21 cellular contexts compared by ENCODE assay signal in genomic region chr2:67083978-67084377, GRCh38.
DNase-seq lines count a peak whose midpoint lies in the region; ATAC-seq and TF ChIP-seq lines count a peak whose summit lies in the region.
"Had no signal": no experiment of that assay in that cellular context is flagged by ENCODE, and none has a peak within 500 bp of the region (broad histone marks: within the 10 kb centered on the region; RNA-seq: fewer than 3 reads in every experiment).

No MANE protein-coding gene starts in this region.

- in situ Hi-C loops in transverse colon (cut with MboI; ENCODE audit: low pct_ligation_motif_present in 1 of 4, low pct_unique_long_range_greater_than_20kb in 1 of 4, low sequenced_read_pairs in 3 of 4), result no loop called here
- in situ Hi-C loops in KBM-7 (cut with MboI; ENCODE audit: low pct_unique_long_range_greater_than_20kb, low sequenced_read_pairs), result no loop called here

- H3K36me3 ChIP-seq in transverse colon, result no peaks in the 10 kb centered on the region
- H3K36me3 ChIP-seq: MG63 had no signal

- H3K9me3 Mint-ChIP-seq in mesothelial cell of epicardium, result peaks cover 31% of the 10 kb centered on the region

- no peak overlapping the region for H3K4me3 ChIP-seq in fibroblast of the aortic adventitia (ENCODE audit: low read depth, low read length)
- no peak overlapping the region for H3K4me3 ChIP-seq in transverse colon
- H3K4me3 ChIP-seq: MG63 had no signal

- peak overlapping the region; percentile 36 to 60 (median 45) for H3K27ac ChIP-seq in transverse colon

- WGBS in transverse colon (ENCODE audit: low coverage in 1 of 2), 2 donors, result 31 to 45% methylated on average over 2 of the region's 2 CpGs

- peaks cover 47% of the 10 kb centered on the region for H3K4me1 Mint-ChIP-seq in mesothelial cell of epicardium

- ATAC-seq in HG02870 (IDR thresholded peaks at IDR 0.05; ENCODE audit: unreplicated experiment), result no peak
- no peak for ATAC-seq in HG02973 (IDR thresholded peaks at IDR 0.05; ENCODE audit: unreplicated experiment)
- ATAC-seq: CD8-positive, alpha-beta T cell; Panc1; SK-N-SH treated with all-trans-retinoic acid at 6 μM for 48 hours had no signal

- no peak overlapping the region for H3K4me3 Mint-ChIP-seq in mesothelial cell of epicardium
- H3K4me3 Mint-ChIP-seq: CD8-positive, alpha-beta T cell had no signal

- peak; percentile 48 for DNase-seq in NCI-H1694 (lab: John Stamatoyannopoulos, UW)
- DNase-seq in fibroblast of the aortic adventitia (ENCODE audit: low read depth), result peak; percentile 35
- no peak for DNase-seq in mesothelial cell of epicardium (ENCODE audit: low spot score in 2 of 2, unreplicated experiment in 2 of 2)
- DNase-seq in transverse colon, result no peak
- DNase-seq in KBM-7, result no peak
- DNase-seq: ACHN; AML-193; C1 segment of cervical spinal cord; Calu3; CD8-positive, alpha-beta T cell; EL; MG63; NCI-H1417 treated with DMSO at 0.1 percent for 48 hours; NCI-H1930; NCI-H345; NCI-H774; NK-92 treated with Interleukin-12 subunit alpha and Interleukin-12 subunit beta, amount 100 ng/mL, for 24 hours had no signal

- peaks cover 0 to 5% (median 0%) of the 10 kb centered on the region in 4 donors for H3K4me1 ChIP-seq in transverse colon

- intact Hi-C loops in transverse colon (cut with DNase I; ENCODE audit: low total_unique reads), result no loop called here

- TF ChIP-seq CTCF in fibroblast of the aortic adventitia (IDR thresholded peaks at IDR 0.05; ENCODE audit: insufficient read depth, low read length), result no peak
- TF ChIP-seq CTCF in mesothelial cell of epicardium (IDR thresholded peaks at IDR 0.05; ENCODE audit: unreplicated experiment), result no peak
- TF ChIP-seq CTCF in transverse colon (IDR thresholded peaks at IDR 0.05), result no peak

- H3K9me3 ChIP-seq in transverse colon, result no peaks in the 10 kb centered on the region
- H3K9me3 ChIP-seq: MG63 had no signal

- peak overlapping the region; percentile 52 for H3K27ac Mint-ChIP-seq in mesothelial cell of epicardium
- H3K27ac Mint-ChIP-seq: CD8-positive, alpha-beta T cell had no signal

- no peak for TF ChIP-seq POLR2A in transverse colon (IDR thresholded peaks at IDR 0.05)

- no peaks in the 10 kb centered on the region for H3K27me3 Mint-ChIP-seq in mesothelial cell of epicardium (ENCODE audit: low read depth)

- peak; percentile 44 for TF ChIP-seq EP300 in transverse colon (IDR thresholded peaks at IDR 0.05; ENCODE audit: low read depth)

- H3K36me3 Mint-ChIP-seq in mesothelial cell of epicardium, result peaks cover 15% of the 10 kb centered on the region
- H3K36me3 Mint-ChIP-seq: CD8-positive, alpha-beta T cell had no signal

- no peaks in the 10 kb centered on the region for H3K27me3 ChIP-seq in transverse colon
- H3K27me3 ChIP-seq: MG63 had no signal

Comparison
In these comparisons a context has a peak if more than half of its experiments do, and no peak if none do; other contexts are left out.
1. DNase-seq: peak in NCI-H1694 (single experiment) and fibroblast of the aortic adventitia (single experiment); none in mesothelial cell of epicardium (0 of 2), transverse colon (single experiment) and KBM-7 (single experiment).